1 cellular context compared by ENCODE assay signal in the genomic region with DNA sequence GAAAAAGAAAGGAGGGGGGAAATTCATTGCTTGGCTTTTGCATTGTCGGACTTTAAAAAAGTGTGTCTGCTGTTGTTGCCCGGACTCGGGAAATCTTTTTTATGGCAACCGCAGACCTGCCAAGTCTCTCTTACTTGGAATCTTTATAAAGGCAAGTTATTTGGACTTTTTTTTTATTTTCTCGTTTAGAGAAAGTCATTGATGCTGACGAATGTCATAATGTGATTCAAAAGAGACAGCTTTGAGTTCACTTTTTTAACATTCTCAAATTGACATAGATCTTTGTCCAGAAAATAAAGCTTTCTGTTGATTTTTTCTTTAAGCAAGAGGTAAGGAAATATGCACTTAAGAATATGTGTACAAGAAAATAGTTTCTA.
TF ChIP-seq lines count a peak whose summit lies in the region.

No MANE protein-coding gene starts in this region.

TF ChIP-seq in GM23338, 12 proteins besides CTCF, POLR2A, EP300 and RAD21 (continued from another document):
- TF ChIP-seq, protein P1, sequence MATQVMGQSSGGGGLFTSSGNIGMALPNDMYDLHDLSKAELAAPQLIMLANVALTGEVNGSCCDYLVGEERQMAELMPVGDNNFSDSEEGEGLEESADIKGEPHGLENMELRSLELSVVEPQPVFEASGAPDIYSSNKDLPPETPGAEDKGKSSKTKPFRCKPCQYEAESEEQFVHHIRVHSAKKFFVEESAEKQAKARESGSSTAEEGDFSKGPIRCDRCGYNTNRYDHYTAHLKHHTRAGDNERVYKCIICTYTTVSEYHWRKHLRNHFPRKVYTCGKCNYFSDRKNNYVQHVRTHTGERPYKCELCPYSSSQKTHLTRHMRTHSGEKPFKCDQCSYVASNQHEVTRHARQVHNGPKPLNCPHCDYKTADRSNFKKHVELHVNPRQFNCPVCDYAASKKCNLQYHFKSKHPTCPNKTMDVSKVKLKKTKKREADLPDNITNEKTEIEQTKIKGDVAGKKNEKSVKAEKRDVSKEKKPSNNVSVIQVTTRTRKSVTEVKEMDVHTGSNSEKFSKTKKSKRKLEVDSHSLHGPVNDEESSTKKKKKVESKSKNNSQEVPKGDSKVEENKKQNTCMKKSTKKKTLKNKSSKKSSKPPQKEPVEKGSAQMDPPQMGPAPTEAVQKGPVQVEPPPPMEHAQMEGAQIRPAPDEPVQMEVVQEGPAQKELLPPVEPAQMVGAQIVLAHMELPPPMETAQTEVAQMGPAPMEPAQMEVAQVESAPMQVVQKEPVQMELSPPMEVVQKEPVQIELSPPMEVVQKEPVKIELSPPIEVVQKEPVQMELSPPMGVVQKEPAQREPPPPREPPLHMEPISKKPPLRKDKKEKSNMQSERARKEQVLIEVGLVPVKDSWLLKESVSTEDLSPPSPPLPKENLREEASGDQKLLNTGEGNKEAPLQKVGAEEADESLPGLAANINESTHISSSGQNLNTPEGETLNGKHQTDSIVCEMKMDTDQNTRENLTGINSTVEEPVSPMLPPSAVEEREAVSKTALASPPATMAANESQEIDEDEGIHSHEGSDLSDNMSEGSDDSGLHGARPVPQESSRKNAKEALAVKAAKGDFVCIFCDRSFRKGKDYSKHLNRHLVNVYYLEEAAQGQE (IDR thresholded peaks at IDR 0.05; ENCODE audit: unreplicated experiment), result no peak
- no peak for TF ChIP-seq ZNF114 (CRISPR knock-in tag; IDR thresholded peaks at IDR 0.05)
- TF ChIP-seq, protein P2, sequence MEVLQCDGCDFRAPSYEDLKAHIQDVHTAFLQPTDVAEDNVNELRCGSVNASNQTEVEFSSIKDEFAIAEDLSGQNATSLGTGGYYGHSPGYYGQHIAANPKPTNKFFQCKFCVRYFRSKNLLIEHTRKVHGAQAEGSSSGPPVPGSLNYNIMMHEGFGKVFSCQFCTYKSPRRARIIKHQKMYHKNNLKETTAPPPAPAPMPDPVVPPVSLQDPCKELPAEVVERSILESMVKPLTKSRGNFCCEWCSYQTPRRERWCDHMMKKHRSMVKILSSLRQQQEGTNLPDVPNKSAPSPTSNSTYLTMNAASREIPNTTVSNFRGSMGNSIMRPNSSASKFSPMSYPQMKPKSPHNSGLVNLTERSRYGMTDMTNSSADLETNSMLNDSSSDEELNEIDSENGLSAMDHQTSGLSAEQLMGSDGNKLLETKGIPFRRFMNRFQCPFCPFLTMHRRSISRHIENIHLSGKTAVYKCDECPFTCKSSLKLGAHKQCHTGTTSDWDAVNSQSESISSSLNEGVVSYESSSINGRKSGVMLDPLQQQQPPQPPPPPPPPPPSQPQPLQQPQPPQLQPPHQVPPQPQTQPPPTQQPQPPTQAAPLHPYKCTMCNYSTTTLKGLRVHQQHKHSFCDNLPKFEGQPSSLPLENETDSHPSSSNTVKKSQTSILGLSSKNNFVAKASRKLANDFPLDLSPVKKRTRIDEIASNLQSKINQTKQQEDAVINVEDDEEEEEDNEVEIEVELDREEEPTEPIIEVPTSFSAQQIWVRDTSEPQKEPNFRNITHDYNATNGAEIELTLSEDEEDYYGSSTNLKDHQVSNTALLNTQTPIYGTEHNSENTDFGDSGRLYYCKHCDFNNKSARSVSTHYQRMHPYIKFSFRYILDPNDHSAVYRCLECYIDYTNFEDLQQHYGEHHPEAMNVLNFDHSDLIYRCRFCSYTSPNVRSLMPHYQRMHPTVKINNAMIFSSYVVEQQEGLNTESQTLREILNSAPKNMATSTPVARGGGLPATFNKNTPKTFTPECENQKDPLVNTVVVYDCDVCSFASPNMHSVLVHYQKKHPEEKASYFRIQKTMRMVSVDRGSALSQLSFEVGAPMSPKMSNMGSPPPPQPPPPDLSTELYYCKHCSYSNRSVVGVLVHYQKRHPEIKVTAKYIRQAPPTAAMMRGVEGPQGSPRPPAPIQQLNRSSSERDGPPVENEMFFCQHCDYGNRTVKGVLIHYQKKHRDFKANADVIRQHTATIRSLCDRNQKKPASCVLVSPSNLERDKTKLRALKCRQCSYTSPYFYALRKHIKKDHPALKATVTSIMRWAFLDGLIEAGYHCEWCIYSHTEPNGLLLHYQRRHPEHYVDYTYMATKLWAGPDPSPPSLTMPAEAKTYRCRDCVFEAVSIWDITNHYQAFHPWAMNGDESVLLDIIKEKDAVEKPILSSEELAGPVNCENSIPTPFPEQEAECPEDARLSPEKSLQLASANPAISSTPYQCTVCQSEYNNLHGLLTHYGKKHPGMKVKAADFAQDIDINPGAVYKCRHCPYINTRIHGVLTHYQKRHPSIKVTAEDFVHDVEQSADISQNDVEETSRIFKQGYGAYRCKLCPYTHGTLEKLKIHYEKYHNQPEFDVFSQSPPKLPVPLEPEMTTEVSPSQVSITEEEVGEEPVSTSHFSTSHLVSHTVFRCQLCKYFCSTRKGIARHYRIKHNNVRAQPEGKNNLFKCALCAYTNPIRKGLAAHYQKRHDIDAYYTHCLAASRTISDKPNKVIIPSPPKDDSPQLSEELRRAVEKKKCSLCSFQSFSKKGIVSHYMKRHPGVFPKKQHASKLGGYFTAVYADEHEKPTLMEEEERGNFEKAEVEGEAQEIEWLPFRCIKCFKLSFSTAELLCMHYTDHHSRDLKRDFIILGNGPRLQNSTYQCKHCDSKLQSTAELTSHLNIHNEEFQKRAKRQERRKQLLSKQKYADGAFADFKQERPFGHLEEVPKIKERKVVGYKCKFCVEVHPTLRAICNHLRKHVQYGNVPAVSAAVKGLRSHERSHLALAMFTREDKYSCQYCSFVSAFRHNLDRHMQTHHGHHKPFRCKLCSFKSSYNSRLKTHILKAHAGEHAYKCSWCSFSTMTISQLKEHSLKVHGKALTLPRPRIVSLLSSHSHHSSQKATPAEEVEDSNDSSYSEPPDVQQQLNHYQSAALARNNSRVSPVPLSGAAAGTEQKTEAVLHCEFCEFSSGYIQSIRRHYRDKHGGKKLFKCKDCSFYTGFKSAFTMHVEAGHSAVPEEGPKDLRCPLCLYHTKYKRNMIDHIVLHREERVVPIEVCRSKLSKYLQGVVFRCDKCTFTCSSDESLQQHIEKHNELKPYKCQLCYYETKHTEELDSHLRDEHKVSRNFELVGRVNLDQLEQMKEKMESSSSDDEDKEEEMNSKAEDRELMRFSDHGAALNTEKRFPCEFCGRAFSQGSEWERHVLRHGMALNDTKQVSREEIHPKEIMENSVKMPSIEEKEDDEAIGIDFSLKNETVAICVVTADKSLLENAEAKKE (CRISPR knock-in tag; IDR thresholded peaks at IDR 0.05), result no peak
